In the genomic region with DNA sequence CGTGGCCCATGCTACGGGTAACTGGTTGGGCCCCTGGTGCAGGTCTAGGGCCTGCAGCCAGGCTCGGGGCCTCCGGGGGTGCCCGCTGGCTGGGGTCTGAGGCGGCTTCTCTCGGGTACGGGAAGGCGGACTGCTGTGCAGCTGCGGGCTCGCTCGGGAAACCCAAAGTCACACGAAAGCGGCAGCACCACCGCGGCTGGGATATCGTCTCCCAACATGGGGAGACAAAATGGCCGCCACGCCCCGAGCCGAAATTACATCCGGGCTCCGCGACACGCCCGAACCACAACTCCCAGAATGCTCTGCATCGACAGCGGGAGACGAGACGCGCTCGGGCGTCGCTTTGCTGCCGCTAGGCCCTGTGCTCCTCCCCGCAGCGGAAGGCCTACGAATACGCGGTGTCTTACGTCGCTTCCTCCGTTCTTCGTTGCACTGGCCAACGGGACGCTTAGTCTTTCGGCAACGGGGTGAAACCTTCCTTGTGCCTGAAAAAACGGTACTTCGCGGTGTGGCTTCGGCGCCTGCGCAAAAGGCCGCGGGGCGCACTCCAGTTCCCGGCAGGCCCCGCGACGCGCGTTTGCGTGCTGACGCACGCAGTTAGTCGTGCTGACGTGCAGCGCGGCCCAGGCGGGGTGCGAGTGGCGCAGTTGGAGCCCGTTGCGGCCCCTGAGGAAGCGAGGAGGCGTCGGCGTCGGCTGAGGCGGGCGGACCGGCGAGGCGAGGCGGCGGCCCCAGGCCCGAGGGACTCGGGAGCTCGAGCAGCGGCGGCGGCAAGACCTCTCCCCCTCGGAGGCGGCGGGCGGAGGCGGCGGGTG, we compare ENCODE assay signal across 8 cellular contexts. TPM values are rescaled to one million over a fixed set of nuclear protein-coding genes. Genes with fewer than 3 reads are reported as not detected.
A peak's percentile ranks its signal among the peaks of the same experiment; 100 is the strongest.
DNase-seq lines count a peak whose midpoint lies in the region; ATAC-seq lines count a peak whose summit lies in the region.

A gene (plus strand): TSS at position 604 of the 815 bp plus-strand sequence. CDS start 3,727 bp downstream, outside the sequence.

- DNase-seq in CD1c-positive myeloid dendritic cell (ENCODE audit: extremely low spot score) (peak; percentile 98), NCI-H748 treated with DMSO at 0.1 percent for 48 hours (lab: John Stamatoyannopoulos, UW) (peak; percentile 72), dedifferentiated amniotic fluid mesenchymal stem cell (ENCODE audit: extremely low spot score) (peak; percentile 93), left lobe of liver (ENCODE audit: low spot score) (peak; percentile 96)
- peak; percentile 90 to 94 for DNase-seq in activated CD4-positive, alpha-beta T cell treated with anti-CD3 and anti-CD28 coated beads, Interleukin-2, amount 50 U/mL, for 24 hours (ENCODE audit: low read depth in 1 of 2, low spot score in 1 of 2)
- DNase-seq in stimulated activated CD4-positive, alpha-beta T cell treated with anti-CD3 and anti-CD28 coated beads, Interleukin-2, amount 100 ng/mL, for 24 hours: peak; percentile 94

- ATAC-seq in GM19397 (IDR thresholded peaks at IDR 0.05; ENCODE audit: unreplicated experiment) (peak; percentile 78), HG03565 (IDR thresholded peaks at IDR 0.05; ENCODE audit: unreplicated experiment) (peak; percentile 75), left lobe of liver (peak; percentile 88)

RNA-seq across cellular contexts. Expression of the gene that starts here (rescaled TPM):
- 378 TPM for total RNA-seq in left lobe of liver

Comparison
In these comparisons a context has a peak if more than half of its experiments do, and no peak if none do; other contexts are left out.
1. Peak in every context shown above with its lines: DNase-seq and ATAC-seq.